Comparison of ENCODE assay signal across 1 cellular context in the genomic region with DNA sequence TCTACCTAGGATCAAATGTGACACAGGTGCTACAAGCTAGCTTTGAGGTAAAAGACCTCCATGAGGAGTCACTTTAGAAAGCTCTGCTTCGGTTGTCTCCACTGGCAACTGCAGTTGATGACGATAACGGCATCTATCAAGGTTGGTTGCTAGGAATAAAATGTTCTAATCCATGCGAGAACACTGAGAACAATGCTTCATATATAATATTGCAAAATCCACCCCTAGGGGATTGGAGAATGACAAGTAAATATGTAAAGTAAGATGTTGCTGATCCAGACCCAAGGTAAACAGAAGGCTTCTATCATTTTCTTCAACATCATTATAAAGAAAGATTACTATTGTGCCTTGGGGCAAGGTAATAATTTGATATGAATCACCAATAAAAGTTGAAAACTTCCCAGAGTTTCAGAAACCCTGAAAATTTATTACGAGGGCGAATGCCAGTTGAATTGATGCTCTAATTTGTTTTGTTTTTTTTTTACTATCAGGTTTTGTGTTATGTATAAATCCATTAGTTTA.
TF ChIP-seq lines count a peak whose summit lies in the region.

No MANE protein-coding gene starts in this region.

TF ChIP-seq in H1, 55 proteins besides CTCF, POLR2A, EP300 and RAD21:
- TF ChIP-seq EGR1 (IDR thresholded peaks at IDR 0.05; ENCODE audit: borderline replicate concordance, low read depth, low read length) (no peak), CHD2 (IDR thresholded peaks at IDR 0.05; ENCODE audit: low read length) (no peak), SRF (IDR thresholded peaks at IDR 0.05; ENCODE audit: low read depth, low read length) (no peak), PHF8 (conservative IDR thresholded peaks at IDR 0.05; ENCODE audit: low read depth, low read length) (no peak), POLR2AphosphoS5 (IDR thresholded peaks at IDR 0.05; ENCODE audit: low read depth, low read length) (no peak), TEAD4 (IDR thresholded peaks at IDR 0.05; ENCODE audit: low read depth, low read length) (no peak), CHD1 (IDR thresholded peaks at IDR 0.05; ENCODE audit: low read depth, low read length) (no peak), CBX5 (IDR thresholded peaks at IDR 0.05; ENCODE audit: low read depth, low read length) (no peak), JUND (IDR thresholded peaks at IDR 0.05; ENCODE audit: low read length) (no peak), KDM1A (IDR thresholded peaks at IDR 0.05; ENCODE audit: borderline replicate concordance, low read length) (no peak), RBBP5 (IDR thresholded peaks at IDR 0.05; ENCODE audit: borderline replicate concordance, low read depth, low read length) (no peak), SIX5 (IDR thresholded peaks at IDR 0.05; ENCODE audit: low read depth, low read length) (no peak), SP4 (IDR thresholded peaks at IDR 0.05; ENCODE audit: low read length) (no peak)
- TF ChIP-seq, protein P1, sequence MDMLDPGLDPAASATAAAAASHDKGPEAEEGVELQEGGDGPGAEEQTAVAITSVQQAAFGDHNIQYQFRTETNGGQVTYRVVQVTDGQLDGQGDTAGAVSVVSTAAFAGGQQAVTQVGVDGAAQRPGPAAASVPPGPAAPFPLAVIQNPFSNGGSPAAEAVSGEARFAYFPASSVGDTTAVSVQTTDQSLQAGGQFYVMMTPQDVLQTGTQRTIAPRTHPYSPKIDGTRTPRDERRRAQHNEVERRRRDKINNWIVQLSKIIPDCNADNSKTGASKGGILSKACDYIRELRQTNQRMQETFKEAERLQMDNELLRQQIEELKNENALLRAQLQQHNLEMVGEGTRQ (IDR thresholded peaks at IDR 0.05; ENCODE audit: low read length) = no peak
- TF ChIP-seq, protein P2, sequence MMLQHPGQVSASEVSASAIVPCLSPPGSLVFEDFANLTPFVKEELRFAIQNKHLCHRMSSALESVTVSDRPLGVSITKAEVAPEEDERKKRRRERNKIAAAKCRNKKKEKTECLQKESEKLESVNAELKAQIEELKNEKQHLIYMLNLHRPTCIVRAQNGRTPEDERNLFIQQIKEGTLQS (IDR thresholded peaks at IDR 0.05; ENCODE audit: insufficient read depth, low read depth, low read length) = no peak
